Comparison of ENCODE assay signal across 11 cellular contexts in the genomic region with DNA sequence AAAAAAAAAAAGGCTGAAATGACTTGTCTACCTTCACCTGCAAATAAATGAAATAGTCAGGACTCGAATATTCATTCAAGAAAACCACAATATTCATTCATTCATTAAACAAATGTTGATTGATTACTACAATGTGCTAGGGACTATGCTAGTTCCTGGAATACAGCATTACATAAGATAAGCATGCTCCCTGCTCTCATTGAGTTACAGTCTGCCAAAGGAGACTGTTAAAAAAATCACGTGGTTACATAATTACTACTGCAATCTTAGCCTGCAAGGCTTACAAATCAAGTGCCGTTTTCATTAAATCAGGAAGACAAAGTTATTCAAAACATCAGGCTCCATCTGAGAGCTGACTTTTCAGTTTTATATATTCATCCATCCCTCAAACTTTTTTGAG.
"Had no signal": no experiment of that assay in that cellular context is flagged by ENCODE, and none has a peak within 500 bp of the region (broad histone marks: within the 10 kb centered on the region; RNA-seq: fewer than 3 reads in every experiment).

No MANE protein-coding gene starts in this region.

- DNase-seq: activated CD4-positive, alpha-beta T cell treated with anti-CD3 and anti-CD28 coated beads, Interleukin-2, amount 50 U/mL, for 4 hours; activated naive CD4-positive, alpha-beta T cell treated with anti-CD3 and anti-CD28 coated beads, Interleukin-2, amount 10 ng/mL, durations not matched to agents 7 days and 5 days; activated T-cell treated with anti-CD3 and anti-CD28 coated beads for 4 hours; hippocampal formation; kidney; naive B cell; stimulated activated CD4-positive, alpha-beta T cell treated with anti-CD3 and anti-CD28 coated beads, Interleukin-12 subunit alpha, Interleukin-12 subunit beta, amount 100 ng/mL, for 4 hours; stomach; testis; upper lobe of left lung had no signal

- H3K4me3 ChIP-seq: neural progenitor cell, stomach, testis, upper lobe of left lung had no signal

- H3K36me3 ChIP-seq: stomach, upper lobe of left lung had no signal

- H3K4me2 ChIP-seq: neural progenitor cell had no signal

- H3K27ac ChIP-seq: neural progenitor cell, stomach, testis, upper lobe of left lung had no signal

- H3K4me1 ChIP-seq: stomach, testis had no signal

- H2AFZ ChIP-seq: neural progenitor cell had no signal

- H3K27me3 ChIP-seq: neural progenitor cell, stomach, testis, upper lobe of left lung had no signal

- H3K9ac ChIP-seq: neural progenitor cell had no signal

- H3K9me3 ChIP-seq: testis had no signal
